Comparison of ENCODE assay signal across 1 cellular context in the genomic region with DNA sequence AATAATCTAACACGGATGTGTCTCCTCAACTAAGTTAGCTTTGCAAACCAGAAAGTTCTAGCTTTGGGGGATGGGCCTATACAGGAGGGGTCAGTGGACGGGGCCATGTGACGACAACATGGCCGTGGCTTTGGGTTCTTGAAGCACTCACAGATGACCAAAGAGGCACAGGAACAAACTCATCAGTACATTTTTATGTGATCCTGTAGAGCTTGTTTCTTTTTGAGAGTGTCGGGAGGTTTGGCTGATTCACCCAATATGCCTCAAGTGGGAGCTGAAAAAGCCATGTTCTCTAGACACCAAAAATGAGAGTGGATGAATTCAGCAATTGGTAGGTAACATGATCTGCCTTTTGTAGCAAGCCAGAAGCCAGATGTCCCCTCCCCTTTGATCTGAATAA.
TF ChIP-seq lines count a peak whose summit lies in the region.

No MANE protein-coding gene starts in this region.

TF ChIP-seq in H1, 55 proteins besides CTCF, POLR2A, EP300 and RAD21:
- TF ChIP-seq, protein P1, sequence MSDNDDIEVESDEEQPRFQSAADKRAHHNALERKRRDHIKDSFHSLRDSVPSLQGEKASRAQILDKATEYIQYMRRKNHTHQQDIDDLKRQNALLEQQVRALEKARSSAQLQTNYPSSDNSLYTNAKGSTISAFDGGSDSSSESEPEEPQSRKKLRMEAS (IDR thresholded peaks at IDR 0.05): peak; percentile 64
- TF ChIP-seq RNF2 (IDR thresholded peaks at IDR 0.05; ENCODE audit: borderline replicate concordance, low read depth, low read length, missing control alignments, poor library complexity, severe bottlenecking): no peak
TF ChIP-seq in H1: peak in this region for 1.
